In the genomic region with DNA sequence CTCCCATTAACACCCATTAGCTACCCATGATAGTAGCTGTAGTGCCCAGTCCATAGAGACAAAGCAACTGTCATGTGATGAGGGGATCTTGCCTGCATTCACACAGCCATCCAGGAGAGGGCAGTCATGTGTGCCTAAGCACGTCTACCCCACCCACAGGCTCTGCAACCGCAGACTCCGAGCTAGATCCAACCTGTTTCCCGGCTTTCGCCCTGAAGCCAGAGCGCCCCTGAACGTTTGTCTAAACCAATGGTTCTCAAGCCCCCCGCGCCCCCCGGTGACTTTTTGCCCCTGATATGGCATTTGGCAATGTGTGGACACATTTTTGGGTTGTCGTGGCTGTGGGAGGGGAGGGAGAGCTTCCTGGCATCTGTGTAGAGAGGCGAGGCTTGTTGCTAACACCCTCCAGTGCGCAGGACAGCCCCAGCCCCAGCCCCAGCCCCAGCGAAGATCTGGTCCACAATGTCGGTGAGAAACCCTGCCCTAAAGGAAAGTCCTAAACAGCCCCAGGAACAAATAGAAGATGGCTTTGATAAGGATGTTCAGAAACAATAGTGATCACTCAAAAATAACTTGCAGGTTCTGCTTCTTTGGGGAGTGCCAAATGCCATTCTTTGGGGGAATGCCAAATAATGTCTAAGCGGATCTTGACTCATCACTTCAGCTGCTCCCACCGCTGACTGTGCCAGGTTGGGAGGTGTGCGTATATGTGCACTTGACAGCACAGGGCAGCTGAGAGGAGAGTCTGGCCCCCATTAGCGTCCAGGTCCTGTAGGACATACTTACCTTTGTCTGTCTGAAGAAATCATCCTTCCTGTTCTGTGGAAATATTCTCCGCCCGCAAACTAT, we compare ENCODE assay signal across 9 cellular contexts. TPM values are rescaled to one million over a fixed set of nuclear protein-coding genes. Genes with fewer than 3 reads are reported as not detected.
DNase-seq lines count a peak whose midpoint lies in the region; ATAC-seq and TF ChIP-seq lines count a peak whose summit lies in the region.
"Had no signal": no experiment of that assay in that cellular context is flagged by ENCODE, and none has a peak within 500 bp of the region (broad histone marks: within the 10 kb centered on the region; RNA-seq: fewer than 3 reads in every experiment).

No MANE protein-coding gene starts in this region.

- intact Hi-C loops in activated CD4-positive, alpha-beta T cell treated with anti-CD3 and anti-CD28 coated beads for 36 hours (cut with DNase I, micrococcal nuclease), result loop anchor here (1.0 to 2.0 kb wide), 5 partner anchors 34 to 380 kb away; a partner anchor contains a TSS
- intact Hi-C loops in left lung (cut with DNase I), result loop anchor here in 1 of 2 donors (2.0 to 5.0 kb wide), 2 partner anchors 73 to 188 kb away; a partner anchor contains a TSS

- peak overlapping the region; percentile 12 to 34 for H3K4me3 ChIP-seq in left lung

- CTCF ChIA-PET in activated CD4-positive, alpha-beta T cell treated with anti-CD3 and anti-CD28 coated beads for 36 hours (lab: Charles Lee), result interaction anchor here (0.6 to 8.7 kb wide), 43 partner anchors 10 to 476 kb away, joined by 3 to 124 read pairs (median 4); a partner anchor contains a TSS

- H3K36me3 Mint-ChIP-seq in activated CD4-positive, alpha-beta T cell treated with anti-CD3 and anti-CD28 coated beads for 36 hours (ENCODE audit: low read depth), result no peaks in the 10 kb centered on the region
- H3K36me3 Mint-ChIP-seq: activated naive CD4-positive, alpha-beta T cell treated with anti-CD3 and anti-CD28 coated beads, Interleukin-2, amount 50 U/mL, for 24 hours had no signal

- H3K27ac Mint-ChIP-seq in activated CD4-positive, alpha-beta T cell treated with anti-CD3 and anti-CD28 coated beads for 36 hours, result no peak overlapping the region
- H3K27ac Mint-ChIP-seq: activated naive CD4-positive, alpha-beta T cell treated with anti-CD3 and anti-CD28 coated beads, Interleukin-2, amount 50 U/mL, for 24 hours had no signal

- peaks cover 4% of the 10 kb centered on the region for H3K27me3 Mint-ChIP-seq in activated CD4-positive, alpha-beta T cell treated with anti-CD3 and anti-CD28 coated beads for 36 hours

- DNase-seq in Ammon's horn (ENCODE audit: low spot score) (peak; percentile 95), NCI-H345 treated with DMSO at 0.1 percent for 48 hours (lab: John Stamatoyannopoulos, UW; ENCODE audit: unreplicated experiment) (peak; percentile 77), dermis blood vessel endothelial cell (peak; percentile 98), left lung (peak; percentile 86 to 92)
- DNase-seq in activated CD4-positive, alpha-beta T cell treated with anti-CD3 and anti-CD28 coated beads for 36 hours, result peak; percentile 90
- peak; percentile 75 to 78 for DNase-seq in stimulated activated CD4-positive, alpha-beta T cell treated with anti-CD3 and anti-CD28 coated beads, Interleukin-2, amount 100 ng/mL, for 24 hours

- no peaks in the 10 kb centered on the region for H3K4me1 Mint-ChIP-seq in activated CD4-positive, alpha-beta T cell treated with anti-CD3 and anti-CD28 coated beads for 36 hours
- H3K4me1 Mint-ChIP-seq: activated naive CD4-positive, alpha-beta T cell treated with anti-CD3 and anti-CD28 coated beads, Interleukin-2, amount 50 U/mL, for 24 hours had no signal

- H3K9me3 ChIP-seq in left lung, result no peaks in the 10 kb centered on the region

- no peak overlapping the region for H3K4me3 Mint-ChIP-seq in activated CD4-positive, alpha-beta T cell treated with anti-CD3 and anti-CD28 coated beads for 36 hours
- H3K4me3 Mint-ChIP-seq: activated naive CD4-positive, alpha-beta T cell treated with anti-CD3 and anti-CD28 coated beads, Interleukin-2, amount 50 U/mL, for 24 hours had no signal

- H3K36me3 ChIP-seq in left lung, result no peaks in the 10 kb centered on the region

- H3K27me3 ChIP-seq in left lung, result no peaks in the 10 kb centered on the region

- H3K9me3 Mint-ChIP-seq in activated CD4-positive, alpha-beta T cell treated with anti-CD3 and anti-CD28 coated beads for 36 hours (ENCODE audit: low read depth), result no peaks in the 10 kb centered on the region
- H3K9me3 Mint-ChIP-seq: activated naive CD4-positive, alpha-beta T cell treated with anti-CD3 and anti-CD28 coated beads, Interleukin-2, amount 50 U/mL, for 24 hours had no signal

- POLR2A ChIA-PET in activated CD4-positive, alpha-beta T cell treated with anti-CD3 and anti-CD28 coated beads for 36 hours (lab: Charles Lee), result interaction anchor here (0.8 to 1.0 kb wide), 2 partner anchors 170 to 380 kb away, joined by 3 read pairs; a partner anchor contains a TSS

- H3K27ac ChIP-seq in left lung, result peak overlapping the region; percentile 80 to 81

- peak; percentile 85 to 87 for TF ChIP-seq CTCF in left lung (IDR thresholded peaks at IDR 0.05)

- H3K4me1 ChIP-seq in left lung, result peaks cover 4 to 17% of the 10 kb centered on the region in 2 donors

- ATAC-seq in GM19035 (IDR thresholded peaks at IDR 0.05; ENCODE audit: unreplicated experiment) (peak; percentile 100), HG03354 (IDR thresholded peaks at IDR 0.05; ENCODE audit: poor library complexity, severe bottlenecking, unreplicated experiment) (peak; percentile 99), left lung (peak; percentile 97)
- peak; percentile 95 for ATAC-seq in activated CD4-positive, alpha-beta T cell treated with anti-CD3 and anti-CD28 coated beads for 36 hours

RNA-seq across cellular contexts. Expression of a gene that starts 34.5 kb away (rescaled TPM):
- total RNA-seq in activated CD4-positive, alpha-beta T cell treated with anti-CD3 and anti-CD28 coated beads for 36 hours, result not detected
- total RNA-seq in dermis blood vessel endothelial cell (2.9 and 3.0 TPM in 2 replicates), left lung (10 to 100 TPM; 14.1 to 38.4 TPM)

Comparison
In these comparisons a context has a peak if more than half of its experiments do, and no peak if none do; other contexts are left out.
1. Peak in every context shown above with its lines: DNase-seq, ATAC-seq, H3K4me3 ChIP-seq and H3K27ac ChIP-seq.